Comparison of ENCODE assay signal across 8 cellular contexts in genomic region chr18:61893304-61893970, GRCh38. TPM values are rescaled to one million over a fixed set of nuclear protein-coding genes. Genes with fewer than 3 reads are reported as not detected.
A peak's percentile ranks its signal among the peaks of the same experiment; 100 is the strongest.
DNase-seq lines count a peak whose midpoint lies in the region; ATAC-seq and TF ChIP-seq lines count a peak whose summit lies in the region.

No MANE protein-coding gene starts in this region.

- ATAC-seq in GM19023 (IDR thresholded peaks at IDR 0.05; ENCODE audit: unreplicated experiment) (peak; percentile 16), HG03280 (IDR thresholded peaks at IDR 0.05; ENCODE audit: unreplicated experiment) (peak; percentile 16), T-cell (replicated peaks in 1 of 4) (peak; percentile 16 to 36 (median 28))

- H3K4me1 Mint-ChIP-seq in T-cell (peaks cover 11 to 15% (median 15%) of the 10 kb centered on the region in 3 donors), MCF 10A (ENCODE audit: insufficient read depth, unreplicated experiment) (peaks cover 36% of the 10 kb centered on the region), immature natural killer cell (peaks cover 12 to 15% of the 10 kb centered on the region in 2 donors)

- H3K4me3 ChIP-seq in AG04449 (ENCODE audit: low read depth, low read length) (peak overlapping the region; percentile 80), smooth muscle cell (peak overlapping the region; percentile 98)

- no peak overlapping the region for H2AFZ ChIP-seq in smooth muscle cell (ENCODE audit: low read depth)

- CTCF ChIA-PET in AG04449 (lab: Yijun Ruan, JAX), result interaction anchor here (0.7 to 3.1 kb wide), 21 partner anchors 9 to 344 kb away, joined by 3 to 18 read pairs (median 4); no protein-coding TSS in a partner anchor
- CTCF ChIA-PET in T-cell (lab: Charles Lee), result interaction anchor here in 1 of 2 donors (1.8 kb wide), 1 partner anchor 9 kb away, joined by 6 read pairs; no protein-coding TSS in a partner anchor
- CTCF ChIA-PET in MCF 10A (lab: Yijun Ruan, JAX), result interaction anchor here (0.8 to 5.5 kb wide), 13 partner anchors 47 to 391 kb away, joined by 3 to 50 read pairs (median 4); no protein-coding TSS in a partner anchor

- DNase-seq in AG04449 (ENCODE audit: low read depth, low spot score), result no peak
- DNase-seq in T-cell, result peak in 11 of 34 experiments; percentile 1 to 15 (median 6)
- DNase-seq in MCF 10A (ENCODE audit: unreplicated experiment), result peak; percentile 28
- DNase-seq in immature natural killer cell, result peak; percentile 12 to 26 (median 17)
- DNase-seq in smooth muscle cell (lab: John Stamatoyannopoulos, UW; ENCODE audit: unreplicated experiment), result peak; percentile 51
- no peak for DNase-seq in pons (ENCODE audit: low spot score)

- H3K9ac ChIP-seq in smooth muscle cell (ENCODE audit: low read depth), result peak overlapping the region; percentile 90

- peaks cover 3% of the 10 kb centered on the region for H3F3A ChIP-seq in smooth muscle cell (ENCODE audit: low read depth)

- H4K20me1 ChIP-seq in smooth muscle cell (ENCODE audit: low read depth), result peaks cover 52% of the 10 kb centered on the region

- H3K9me3 ChIP-seq in smooth muscle cell (replicated peaks; ENCODE audit: low read depth), result no peaks in the 10 kb centered on the region

- peak overlapping the region; percentile 97 for H3K4me2 ChIP-seq in smooth muscle cell

- peaks cover 37 to 38% of the 10 kb centered on the region in 2 donors for H3K27me3 Mint-ChIP-seq in T-cell
- no peaks in the 10 kb centered on the region for H3K27me3 Mint-ChIP-seq in MCF 10A (ENCODE audit: insufficient read depth, unreplicated experiment)
- H3K27me3 Mint-ChIP-seq in immature natural killer cell (ENCODE audit: low read depth in 3 of 3), result peaks cover 10 to 35% (median 26%) of the 10 kb centered on the region in 3 donors

- TF ChIP-seq CTCF in AG04449 (IDR thresholded peaks at IDR 0.05; ENCODE audit: insufficient read depth, low read length, missing control alignments), result peak; percentile 44
- no peak for TF ChIP-seq CTCF in MCF 10A (IDR thresholded peaks at IDR 0.05; ENCODE audit: unreplicated experiment)
- no peak for TF ChIP-seq CTCF in smooth muscle cell (IDR thresholded peaks at IDR 0.05; ENCODE audit: borderline replicate concordance, insufficient read depth, poor library complexity, severe bottlenecking)

- no peaks in the 10 kb centered on the region for H3K9me3 Mint-ChIP-seq in T-cell
- H3K9me3 Mint-ChIP-seq in MCF 10A (ENCODE audit: unreplicated experiment), result no peaks in the 10 kb centered on the region
- H3K9me3 Mint-ChIP-seq in immature natural killer cell, result no peaks in the 10 kb centered on the region

- peak overlapping the region; percentile 54 for H3K27ac ChIP-seq in smooth muscle cell (ENCODE audit: low read depth)

- H3K36me3 Mint-ChIP-seq in T-cell (no peaks in the 10 kb centered on the region), MCF 10A (ENCODE audit: insufficient read depth, unreplicated experiment) (peaks cover 19% of the 10 kb centered on the region), immature natural killer cell (no peaks in the 10 kb centered on the region)

- H3K4me3 Mint-ChIP-seq in T-cell, result peak overlapping the region; percentile 84 to 93 (median 85)
- peak overlapping the region; percentile 74 for H3K4me3 Mint-ChIP-seq in MCF 10A (ENCODE audit: unreplicated experiment)
- H3K4me3 Mint-ChIP-seq in immature natural killer cell, result peak overlapping the region; percentile 86 to 90 (median 86)

- H3K27ac Mint-ChIP-seq in T-cell, result peak overlapping the region in 1 of 2 donors; percentile 5
- H3K27ac Mint-ChIP-seq in MCF 10A (ENCODE audit: low read depth, unreplicated experiment), result peak overlapping the region; percentile 74
- H3K27ac Mint-ChIP-seq in immature natural killer cell, result peak overlapping the region in 2 of 6 donors; percentile 54 to 68

- H3K27me3 ChIP-seq in smooth muscle cell (ENCODE audit: low read depth), result no peaks in the 10 kb centered on the region

- intact Hi-C loops in MCF 10A (cut with micrococcal nuclease), result loop anchor here (1.0 to 5.0 kb wide), 3 partner anchors 57 to 311 kb away; no protein-coding TSS in a partner anchor

- H3K36me3 ChIP-seq in smooth muscle cell (ENCODE audit: low read depth), result no peaks in the 10 kb centered on the region

- H3K79me2 ChIP-seq in smooth muscle cell (ENCODE audit: low read depth), result peaks cover 56% of the 10 kb centered on the region

- BruUV-seq in MCF 10A (replicated peaks; lab: Mats Ljungman, UMichigan), result no TSS peak

- WGBS in smooth muscle cell (ENCODE audit: low lambda C conversion rate), result 2% methylated on average over 28 of the region's 65 CpGs

- peaks cover 42% of the 10 kb centered on the region for H3K4me1 ChIP-seq in smooth muscle cell (ENCODE audit: low read depth)

- POLR2A ChIA-PET in AG04449 (lab: Yijun Ruan, JAX) (interaction anchor here (0.9 kb wide), 1 partner anchor 238 kb away, joined by 3 read pairs; no protein-coding TSS in a partner anchor), T-cell (lab: Charles Lee) (interaction anchor here in 1 of 2 donors (0.6 kb wide), 1 partner anchor 67 kb away, joined by 3 read pairs; no protein-coding TSS in a partner anchor), MCF 10A (lab: Yijun Ruan, JAX) (interaction anchor here (0.7 to 2.2 kb wide), 11 partner anchors 10 to 312 kb away, joined by 3 to 14 read pairs (median 4); no protein-coding TSS in a partner anchor)

RNA-seq across cellular contexts. Expression of gene RNF152, which starts 0.6 kb away (rescaled TPM):
- under 1 TPM; 0.23 to 0.78 (median 0.51) TPM for total RNA-seq in T-cell
- total RNA-seq in MCF 10A (2022), result 1.7 and 2.9 TPM in 2 replicates
- polyA plus RNA-seq in immature natural killer cell, result under 1 TPM in 1 of 3 donors, not detected in 2; 0.07 TPM
- total RNA-seq in smooth muscle cell, result 56.6 and 57.3 TPM in 2 replicates
- 9.9 and 10.6 TPM in 2 replicates for polyA plus RNA-seq in smooth muscle cell

Comparison
In these comparisons a context has a peak if more than half of its experiments do, and no peak if none do; other contexts are left out.
1. DNase-seq: peak in MCF 10A (single experiment), immature natural killer cell (3 of 3) and smooth muscle cell (single experiment); none in AG04449 (single experiment) and pons (single experiment).
2. RNA of gene RNF152, which starts 0.6 kb away (total RNA-seq): 56.6 to 57.3 TPM in smooth muscle cell; 1.7 to 2.9 TPM in MCF 10A and 0.23 to 0.78 TPM in T-cell; every median in the first group is over 10 times any median in the second.
3. Peak in every context shown above with its lines, with median percentiles within 50 percentile points of each other: ATAC-seq and H3K4me3 Mint-ChIP-seq.